22 cellular contexts compared by ENCODE assay signal in the genomic region with DNA sequence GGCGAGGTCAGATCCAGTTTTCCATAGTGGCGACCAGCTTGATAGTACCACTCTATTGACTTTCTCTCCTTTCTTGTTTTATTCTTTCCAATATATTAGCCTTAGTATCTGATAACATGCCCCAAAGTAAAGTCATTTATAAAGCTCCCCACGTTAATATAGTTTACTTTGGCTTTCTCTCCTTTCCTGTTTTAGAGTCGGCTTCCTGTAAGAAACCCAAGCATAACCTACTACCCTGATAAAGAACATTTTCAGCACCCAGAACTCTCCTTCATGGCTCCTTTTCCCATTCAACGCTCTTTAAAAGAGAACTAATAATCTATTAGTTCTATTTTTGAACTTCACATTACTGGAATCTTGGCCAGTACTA. TPM values are rescaled to one million over a fixed set of nuclear protein-coding genes. Genes with fewer than 3 reads are reported as not detected.
"Had no signal": no experiment of that assay in that cellular context is flagged by ENCODE, and none has a peak within 500 bp of the region (broad histone marks: within the 10 kb centered on the region; RNA-seq: fewer than 3 reads in every experiment).

No MANE protein-coding gene starts in this region.

- H3K4me2 ChIP-seq: hepatocyte had no signal

- H2AFZ ChIP-seq: hepatocyte, parathyroid adenoma had no signal

- ATAC-seq: gastroesophageal sphincter had no signal

- H3K9ac ChIP-seq: parathyroid adenoma had no signal

- H3K79me2 ChIP-seq: hepatocyte, parathyroid adenoma had no signal

- H3K4me1 ChIP-seq: colonic mucosa, esophagus squamous epithelium, gastroesophageal sphincter, parathyroid adenoma, prostate gland, right lobe of liver had no signal

- H3K9me3 ChIP-seq: colonic mucosa, esophagus squamous epithelium, gastroesophageal sphincter, prostate gland, right lobe of liver, stomach, thoracic aorta had no signal

- DNase-seq: esophagus squamous epithelium; glutamatergic neuron; left colon; left ventricle myocardium superior; right lobe of liver; stimulated activated CD4-positive, alpha-beta T cell treated with anti-CD3 and anti-CD28 coated beads, Interleukin-4, amount 100 ng/mL, for 4 hours; stomach had no signal

- H3K36me3 Mint-ChIP-seq: naive thymus-derived CD4-positive, alpha-beta T cell had no signal

- H3K36me3 ChIP-seq: colonic mucosa, esophagus squamous epithelium, gastroesophageal sphincter, prostate gland, right lobe of liver, stomach, thoracic aorta had no signal

- H3K27ac ChIP-seq: colonic mucosa, esophagus squamous epithelium, gastroesophageal sphincter, hepatocyte, parathyroid adenoma, prostate gland, right lobe of liver, stomach, thoracic aorta had no signal

- H3K4me3 ChIP-seq: colonic mucosa, esophagus squamous epithelium, gastroesophageal sphincter, hepatocyte, lung, prostate gland, right lobe of liver, stomach, thoracic aorta had no signal

- H3K27me3 ChIP-seq: colonic mucosa, hepatocyte, stomach had no signal

- H3K27ac Mint-ChIP-seq: nephron progenitor cell had no signal

RNA-seq across cellular contexts. Expression of a gene that starts 49.8 kb away (rescaled TPM):
- total RNA-seq: cerebellum, epithelial cell of proximal tubule, gastroesophageal sphincter, hepatocyte, kidney epithelial cell, left colon, left ventricle myocardium superior, omental fat pad, prostate gland, renal cortical epithelial cell, right lobe of liver, stomach, thoracic aorta, urinary bladder had no signal
- polyA plus RNA-seq: hepatocyte; naive thymus-derived CD4-positive, alpha-beta T cell had no signal
